ENCODE assay signal across 9 cellular contexts in the genomic region with DNA sequence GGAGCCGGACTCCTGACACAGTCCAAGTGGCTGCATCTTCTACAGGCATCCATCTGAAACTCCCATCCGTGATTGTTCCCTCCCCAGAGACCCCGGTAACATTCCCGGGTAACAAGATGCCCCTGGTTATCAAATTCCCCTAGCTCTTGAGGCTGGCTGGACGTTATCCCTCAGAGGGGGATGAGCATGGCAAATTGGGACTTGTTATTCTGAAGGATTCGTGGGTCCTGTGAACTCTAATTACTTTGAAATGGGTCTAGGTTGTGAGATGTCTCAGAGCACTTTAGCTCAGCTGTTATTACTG. TPM values are rescaled to one million over a fixed set of nuclear protein-coding genes. Genes with fewer than 3 reads are reported as not detected.
DNase-seq lines count a peak whose midpoint lies in the region; ATAC-seq, FAIRE-seq and TF ChIP-seq lines count a peak whose summit lies in the region.
"Had no signal": no experiment of that assay in that cellular context is flagged by ENCODE, and none has a peak within 500 bp of the region (broad histone marks: within the 10 kb centered on the region; RNA-seq: fewer than 3 reads in every experiment).

No MANE protein-coding gene starts in this region.

- peak overlapping the region; percentile 91 to 92 for H3K27ac ChIP-seq in A549
- H3K27ac ChIP-seq in HUES64 (ENCODE audit: low read depth, low read length) = peak overlapping the region; percentile 80
- H3K27ac ChIP-seq in muscle layer of colon (ENCODE audit: low read depth, low read length) = peak overlapping the region; percentile 98

- POLR2A ChIA-PET in A549 (lab: Yijun Ruan, JAX) = interaction anchor here (0.5 to 2.5 kb wide), 5 partner anchors 18 to 345 kb away, joined by 3 to 21 read pairs (median 8); partner anchors contain the start of genes CNPY2, SPRYD4, STAT2 and TIMELESS

- H3K9me3 ChIP-seq in A549 (no peaks in the 10 kb centered on the region), HUES64 (ENCODE audit: insufficient read depth, low read depth, low read length) (no peaks in the 10 kb centered on the region), muscle layer of colon (ENCODE audit: low read length) (no peaks in the 10 kb centered on the region)

- no peaks in the 10 kb centered on the region for H3K36me3 ChIP-seq in HUES64 (ENCODE audit: insufficient read depth, low read length)
- H3K36me3 ChIP-seq in muscle layer of colon (ENCODE audit: insufficient read depth, low read length) = no peaks in the 10 kb centered on the region

- CTCF ChIA-PET in A549 (lab: Yijun Ruan, JAX) = interaction anchor here (0.6 to 2.6 kb wide), 11 partner anchors 9 to 190 kb away, joined by 3 to 9 read pairs (median 3); partner anchors contain the start of gene STAT2

- no peaks in the 10 kb centered on the region for H3K36me3 Mint-ChIP-seq in chondrocyte (ENCODE audit: low read depth)

- DNase-seq in A549 (ENCODE audit: low read depth in 1 of 2, low spot score in 1 of 2) (no peak), chondrocyte (ENCODE audit: low spot score) (no peak), NCI-H748 treated with DMSO at 0.1 percent for 48 hours (lab: John Stamatoyannopoulos, UW) (no peak), GM10266 (ENCODE audit: extremely low spot score) (no peak), OCI-M1 (lab: John Stamatoyannopoulos, UW) (no peak)

- TF ChIP-seq CTCF in A549 (IDR thresholded peaks at IDR 0.05) (no peak; the same call in 2 of the 3 replicates), chondrocyte (IDR thresholded peaks at IDR 0.05) (peak; percentile 48), GM10266 (IDR thresholded peaks at IDR 0.05; ENCODE audit: control insufficient read depth, insufficient read depth, low read depth, missing control alignments) (no peak)

- FAIRE-seq in A549 (lab: Jason Lieb, UNC) = no peak

- H3K27me3 Mint-ChIP-seq in chondrocyte (ENCODE audit: low read depth) = no peaks in the 10 kb centered on the region

- H3K27ac Mint-ChIP-seq in chondrocyte (ENCODE audit: unreplicated experiment) = peak overlapping the region; percentile 96

- peak overlapping the region; percentile 83 for H3K4me2 ChIP-seq in A549

- H3K4me1 Mint-ChIP-seq in chondrocyte (ENCODE audit: low read depth) = peaks cover 23% of the 10 kb centered on the region

- H3K4me3 Mint-ChIP-seq in chondrocyte (ENCODE audit: unreplicated experiment) = peak overlapping the region; percentile 89

- H3K4me3 ChIP-seq in A549 (peak overlapping the region; percentile 54), HUES64 (ENCODE audit: low read length) (peak overlapping the region; percentile 83), muscle layer of colon (ENCODE audit: low read depth in 1 of 2, low read length in 2 of 2) (peak overlapping the region; percentile 44 to 90)

- H3K9ac ChIP-seq in HUES64 (ENCODE audit: low read depth, low read length) = peak overlapping the region; percentile 86
- peak overlapping the region; percentile 86 for H3K9ac ChIP-seq in muscle layer of colon (ENCODE audit: low read length)

- TF ChIP-seq RAD21 in A549 (conservative IDR thresholded peaks at IDR 0.05 in 1 of 2, IDR thresholded peaks at IDR 0.05 in 1 of 2) = no peak

- no peaks in the 10 kb centered on the region for H3K9me3 Mint-ChIP-seq in chondrocyte (ENCODE audit: low read depth)

- no peak for TF ChIP-seq EP300 in A549 (IDR thresholded peaks at IDR 0.05)

- H3K27me3 ChIP-seq in HUES64 (ENCODE audit: insufficient read depth, low read length) (no peaks in the 10 kb centered on the region), muscle layer of colon (ENCODE audit: control insufficient read depth in 1 of 2, insufficient read depth in 2 of 2, low read length in 2 of 2) (no peaks in the 10 kb centered on the region)

- H3K4me1 ChIP-seq in A549 (peaks cover 15% of the 10 kb centered on the region), HUES64 (ENCODE audit: insufficient read depth, low read length) (peaks cover 27% of the 10 kb centered on the region), muscle layer of colon (ENCODE audit: insufficient read depth, low read length) (peaks cover 14% of the 10 kb centered on the region)

- 0 out of 2 replicates have a peak, but pooled peaks have one; percentile 18 for TF ChIP-seq POLR2A in A549 (IDR thresholded peaks at IDR 0.05; ENCODE audit: low read length)

- 9% methylated on average over 6 of the region's 6 CpGs for WGBS in A549 (ENCODE audit: missing lambda C conversion rate)
- WGBS in HUES64 = 12% methylated on average over 6 of the region's 6 CpGs

- ATAC-seq in A549 (peak; percentile 3; a peak in 4 of 6 replicates), HG02623 (IDR thresholded peaks at IDR 0.05; ENCODE audit: unreplicated experiment) (no peak)

TF ChIP-seq in A549, 52 proteins besides CTCF, POLR2A, EP300 and RAD21:
- peak; percentile 78; the same call in 1 of the 2 replicates for TF ChIP-seq TP53 (CRISPR knock-in tag; IDR thresholded peaks at IDR 0.05)
- TF ChIP-seq FOSL2 (IDR thresholded peaks at IDR 0.05) = no peak
- no peak for TF ChIP-seq FOSL2 (CRISPR knock-in tag; IDR thresholded peaks at IDR 0.05)

RNA-seq across cellular contexts. Expression of gene PAN2, which starts 0.6 kb away (rescaled TPM):
- 66.8 and 89.4 TPM in 2 replicates for polyA plus RNA-seq in A549 (2011; rRNA removed)
- 19.2 and 22.8 TPM in 2 replicates for polyA plus RNA-seq in A549 (2012; cell fraction: cytosol; rRNA removed)
- polyA plus RNA-seq in A549 (2012; cell fraction: nucleus; rRNA removed) = 179 and 194 TPM in 2 replicates
- polyA plus RNA-seq in A549 (2017; fragmentation: RNase III; extraction: RNeasy Plus Mini Kit Qiagen cat#74134 plus additional on column Dnase treatment) = 24.0 to 30.0 TPM (median 29.6 TPM) in 3 replicates
- 38.0 and 39.3 TPM in 2 replicates for polyA minus RNA-seq in A549 (2011; rRNA and poly(A)+ RNA removed)
- 16.7 TPM for polyA plus RNA-seq in HUES64 (2013, experiment 1 of 2)
- polyA plus RNA-seq in HUES64 (2013, experiment 2 of 2) = 20.3 TPM
- 27.6 to 32.5 TPM (median 29.1 TPM) in 3 replicates for total RNA-seq in chondrocyte

RNA-seq across cellular contexts. Expression of gene IL23A, which starts 4.2 kb away (rescaled TPM):
- 0.21 and 0.34 TPM in 2 replicates for polyA plus RNA-seq in A549 (2011; rRNA removed)
- polyA plus RNA-seq in A549 (2012; cell fraction: cytosol; rRNA removed) = 0.52 and 0.76 TPM in 2 replicates
- polyA plus RNA-seq in A549 (2012; cell fraction: nucleus; rRNA removed) = 0.77 and 0.97 TPM in 2 replicates
- polyA plus RNA-seq in A549 (2017; fragmentation: RNase III; extraction: RNeasy Plus Mini Kit Qiagen cat#74134 plus additional on column Dnase treatment) = 0.31 to 0.34 TPM (median 0.33 TPM) in 3 replicates
- polyA minus RNA-seq in A549 (2011; rRNA and poly(A)+ RNA removed) = 0.24 and 0.41 TPM in 2 replicates
- polyA plus RNA-seq in HUES64 (2013, experiment 1 of 2) = 2.3 TPM
- polyA plus RNA-seq in HUES64 (2013, experiment 2 of 2) = 2.3 TPM
- not detected in 3 replicates for total RNA-seq in chondrocyte

RNA-seq across cellular contexts. Expression of gene CNPY2, which starts 18.7 kb away (rescaled TPM):
- polyA plus RNA-seq in A549 (2011; rRNA removed) (218 and 257 TPM in 2 replicates), A549 (2017; fragmentation: RNase III; extraction: RNeasy Plus Mini Kit Qiagen cat#74134 plus additional on column Dnase treatment) (150 to 158 TPM (median 155 TPM) in 3 replicates)
- 182 and 220 TPM in 2 replicates for polyA plus RNA-seq in A549 (2012; cell fraction: cytosol; rRNA removed)
- 73.4 and 112 TPM in 2 replicates for polyA plus RNA-seq in A549 (2012; cell fraction: nucleus; rRNA removed)
- polyA minus RNA-seq in A549 (2011; rRNA and poly(A)+ RNA removed) = 55.1 and 69.8 TPM in 2 replicates
- polyA plus RNA-seq in HUES64 (2013, experiment 1 of 2) = 148 TPM
- polyA plus RNA-seq in HUES64 (2013, experiment 2 of 2) = 142 TPM
- total RNA-seq in chondrocyte = 144 to 188 TPM (median 149 TPM) in 3 replicates

RNA-seq across cellular contexts. Expression of gene STAT2, which starts 25.5 kb away (rescaled TPM):
- 29.5 and 40.1 TPM in 2 replicates for polyA plus RNA-seq in A549 (2011; rRNA removed)
- 9.4 and 11.5 TPM in 2 replicates for polyA plus RNA-seq in A549 (2012; cell fraction: cytosol; rRNA removed)
- 32.9 and 55.4 TPM in 2 replicates for polyA plus RNA-seq in A549 (2012; cell fraction: nucleus; rRNA removed)
- 16.5 to 23.9 TPM (median 22.2 TPM) in 3 replicates for polyA plus RNA-seq in A549 (2017; fragmentation: RNase III; extraction: RNeasy Plus Mini Kit Qiagen cat#74134 plus additional on column Dnase treatment)
- 43.6 and 49.4 TPM in 2 replicates for polyA minus RNA-seq in A549 (2011; rRNA and poly(A)+ RNA removed)
- 20.3 TPM for polyA plus RNA-seq in HUES64 (2013, experiment 1 of 2)
- polyA plus RNA-seq in HUES64 (2013, experiment 2 of 2) = 21.0 TPM
- 163 to 210 TPM (median 166 TPM) in 3 replicates for total RNA-seq in chondrocyte

RNA-seq across cellular contexts. Expression of gene APOF, which starts 28.2 kb away (rescaled TPM):
- not detected in 2 replicates for polyA plus RNA-seq in A549 (2011; rRNA removed)
- not detected in 2 replicates for polyA plus RNA-seq in A549 (2012; cell fraction: cytosol; rRNA removed)
- polyA plus RNA-seq in A549 (2012; cell fraction: nucleus; rRNA removed) = not detected in 2 replicates
- polyA plus RNA-seq in A549 (2017; fragmentation: RNase III; extraction: RNeasy Plus Mini Kit Qiagen cat#74134 plus additional on column Dnase treatment) = not detected in 3 replicates
- not detected in 2 replicates for polyA minus RNA-seq in A549 (2011; rRNA and poly(A)+ RNA removed)
- polyA plus RNA-seq in HUES64 (2013, experiment 1 of 2) = not detected
- not detected for polyA plus RNA-seq in HUES64 (2013, experiment 2 of 2)
- total RNA-seq in chondrocyte = not detected in 3 replicates
- total RNA-seq: T-helper 2 cell treated with Interferon-gamma antibody and Interleukin-4, amounts not matched to agents 100 ng/mL and 5 ng/mL, for 36 hours had no signal
